3 cellular contexts compared by ENCODE assay signal in genomic region chr20:52484438-52484837, GRCh38.
A peak's percentile ranks its signal among the peaks of the same experiment; 100 is the strongest.
TF ChIP-seq lines count a peak whose summit lies in the region.

No MANE protein-coding gene starts in this region.

TF ChIP-seq in IMR-90, 13 proteins besides CTCF, POLR2A, EP300 and RAD21:
- TF ChIP-seq RFX5 (IDR thresholded peaks at IDR 0.05; ENCODE audit: low read depth, low read length) (no peak), MXI1 (IDR thresholded peaks at IDR 0.05; ENCODE audit: borderline replicate concordance, low read depth, low read length) (no peak), FOS (IDR thresholded peaks at IDR 0.05; ENCODE audit: low read depth, low read length) (0 out of 2 replicates have a peak, but pooled peaks have one; percentile 24), NFE2L2 (IDR thresholded peaks at IDR 0.05; ENCODE audit: low read depth, low read length) (no peak), CHD1 (IDR thresholded peaks at IDR 0.05; ENCODE audit: low read depth, low read length) (no peak), BHLHE40 (IDR thresholded peaks at IDR 0.05; ENCODE audit: low read depth, low read length) (no peak; the same call in 1 of the 2 replicates), MAFK (IDR thresholded peaks at IDR 0.05; ENCODE audit: low read depth, low read length) (0 out of 2 replicates have a peak, but pooled peaks have one; percentile 9), CEBPB (IDR thresholded peaks at IDR 0.05; ENCODE audit: low read depth, low read length) (peak; percentile 52; the same call in 1 of the 2 replicates), RCOR1 (IDR thresholded peaks at IDR 0.05; ENCODE audit: insufficient replicate concordance, low read length) (no peak), USF2 (IDR thresholded peaks at IDR 0.05; ENCODE audit: low read depth, low read length) (no peak), MAZ (IDR thresholded peaks at IDR 0.05; ENCODE audit: borderline replicate concordance, low read depth, low read length) (no peak), ELK1 (IDR thresholded peaks at IDR 0.05; ENCODE audit: borderline replicate concordance, low read depth, low read length) (no peak), SMC3 (IDR thresholded peaks at IDR 0.05; ENCODE audit: low read depth, low read length) (no peak)
TF ChIP-seq in IMR-90: peak in this region for 3.

TF ChIP-seq in neural cell, 6 proteins besides CTCF, POLR2A, EP300 and RAD21:
- no peak for TF ChIP-seq MXI1 (conservative IDR thresholded peaks at IDR 0.05; ENCODE audit: poor library complexity, severe bottlenecking)
- no peak for TF ChIP-seq REST (IDR thresholded peaks at IDR 0.05; ENCODE audit: borderline replicate concordance)
- no peak for TF ChIP-seq POLR2AphosphoS5 (IDR thresholded peaks at IDR 0.05)
- TF ChIP-seq EZH2 (IDR thresholded peaks at IDR 0.05; ENCODE audit: borderline replicate concordance, insufficient read depth, low read length, poor library complexity, severe bottlenecking) = no peak
- no peak for TF ChIP-seq TAF1 (IDR thresholded peaks at IDR 0.05; ENCODE audit: low read depth)
- no peak for TF ChIP-seq SMC3 (conservative IDR thresholded peaks at IDR 0.05; ENCODE audit: poor library complexity)
TF ChIP-seq in neural cell: peak in this region for 0.

TF ChIP-seq in GM23338, 12 proteins besides CTCF, POLR2A, EP300 and RAD21:
- TF ChIP-seq JUNB (IDR thresholded peaks at IDR 0.05; ENCODE audit: unreplicated experiment) (no peak), ZNF462 (CRISPR knock-in tag; IDR thresholded peaks at IDR 0.05) (no peak), POLR2AphosphoS5 (IDR thresholded peaks at IDR 0.05; ENCODE audit: low read depth) (no peak), ZNF331 (CRISPR knock-in tag; IDR thresholded peaks at IDR 0.05; ENCODE audit: low read depth) (no peak), ETS1 (IDR thresholded peaks at IDR 0.05) (no peak), ZNF114 (CRISPR knock-in tag; IDR thresholded peaks at IDR 0.05) (no peak), EZH2 (IDR thresholded peaks at IDR 0.05; ENCODE audit: low read depth, unreplicated experiment) (no peak), EZH2phosphoT487 (IDR thresholded peaks at IDR 0.05; ENCODE audit: unreplicated experiment) (no peak), CREB1 (CRISPR knock-in tag; IDR thresholded peaks at IDR 0.05; ENCODE audit: low read depth) (no peak), NANOG (IDR thresholded peaks at IDR 0.05; ENCODE audit: borderline replicate concordance) (no peak), REST (IDR thresholded peaks at IDR 0.05; ENCODE audit: unreplicated experiment) (no peak), STAT1 (IDR thresholded peaks at IDR 0.05; ENCODE audit: unreplicated experiment) (no peak)
TF ChIP-seq in GM23338: peak in this region for 0.
